In genomic region chrX:3286196-3286920, GRCh38 we compare ENCODE assay signal across 12 cellular contexts.
DNase-seq lines count a peak whose midpoint lies in the region; ATAC-seq lines count a peak whose summit lies in the region.
"Had no signal": no experiment of that assay in that cellular context is flagged by ENCODE, and none has a peak within 500 bp of the region (broad histone marks: within the 10 kb centered on the region; RNA-seq: fewer than 3 reads in every experiment).

No MANE protein-coding gene starts in this region.

- ATAC-seq in esophagus mucosa (peak; percentile 86), HG02885 (IDR thresholded peaks at IDR 0.05; ENCODE audit: poor library complexity, unreplicated experiment) (no peak)

- DNase-seq in GM03348 (ENCODE audit: low spot score) (peak; percentile 6), RPMI7951 (ENCODE audit: low read depth) (peak; percentile 94), retina (peak; percentile 2), NCI-H1694 (lab: John Stamatoyannopoulos, UW) (no peak), T-helper 1 cell (no peak)
- no peak for DNase-seq in activated CD8-positive, alpha-beta memory T cell treated with anti-CD3 and anti-CD28 coated beads for 24 hours
- DNase-seq: activated effector memory CD4-positive, alpha-beta T cell treated with anti-CD3 and anti-CD28 coated beads, Interleukin-2, amount 50 U/mL, for 16 hours; NCI-H1417 treated with DMSO at 0.1 percent for 48 hours; stimulated activated CD4-positive, alpha-beta T cell treated with anti-CD3 and anti-CD28 coated beads, Interleukin-4, amount 100 ng/mL, for 24 hours; WERI-Rb-1 had no signal

Comparison
In these comparisons a context has a peak if more than half of its experiments do, and no peak if none do; other contexts are left out.
1. DNase-seq: peak in GM03348 (single experiment), RPMI7951 (single experiment) and retina (single experiment); none in NCI-H1694 (single experiment), activated CD8-positive, alpha-beta memory T cell treated with anti-CD3 and anti-CD28 coated beads for 24 hours (single experiment) and T-helper 1 cell (0 of 5).